In genomic region chr13:46617382-46617781, GRCh38 we compare ENCODE assay signal across 18 cellular contexts.
DNase-seq lines count a peak whose midpoint lies in the region; ATAC-seq and TF ChIP-seq lines count a peak whose summit lies in the region.
"Had no signal": no experiment of that assay in that cellular context is flagged by ENCODE, and none has a peak within 500 bp of the region (broad histone marks: within the 10 kb centered on the region; RNA-seq: fewer than 3 reads in every experiment).

No MANE protein-coding gene starts in this region.

- H3K27me3 ChIP-seq in esophagus (ENCODE audit: control insufficient read depth in 1 of 2, insufficient read depth in 2 of 2, low read length in 2 of 2) (no peaks in the 10 kb centered on the region), stomach smooth muscle (ENCODE audit: control insufficient read depth in 1 of 2, insufficient read depth in 2 of 2, low read length in 2 of 2) (no peaks in the 10 kb centered on the region)
- H3K27me3 ChIP-seq: MG63, tibial nerve had no signal

- peak overlapping the region; percentile 95 for H3K27ac Mint-ChIP-seq in mesothelial cell of epicardium
- H3K27ac Mint-ChIP-seq: activated naive CD4-positive, alpha-beta T cell treated with anti-CD3 and anti-CD28 coated beads, Interleukin-2, amount 50 U/mL, for 24 hours had no signal

- H3K27me3 Mint-ChIP-seq in mesothelial cell of epicardium (ENCODE audit: low read depth) = no peaks in the 10 kb centered on the region
- H3K27me3 Mint-ChIP-seq: activated naive CD4-positive, alpha-beta T cell treated with anti-CD3 and anti-CD28 coated beads, Interleukin-2, amount 50 U/mL, for 24 hours had no signal

- TF ChIP-seq CTCF in mesothelial cell of epicardium (IDR thresholded peaks at IDR 0.05; ENCODE audit: unreplicated experiment) = no peak

- H3K36me3 ChIP-seq in esophagus (ENCODE audit: control insufficient read depth in 2 of 2, insufficient read depth in 2 of 2, low read length in 1 of 2) = no peaks in the 10 kb centered on the region
- no peaks in the 10 kb centered on the region for H3K36me3 ChIP-seq in stomach smooth muscle (ENCODE audit: control insufficient read depth in 2 of 2, insufficient read depth in 2 of 2, low read length in 2 of 2)
- H3K36me3 ChIP-seq: MG63, tibial nerve had no signal

- peak; percentile 24 for DNase-seq in ELF-1 (ENCODE audit: low read depth, low spot score)
- DNase-seq in mesothelial cell of epicardium (ENCODE audit: low spot score in 2 of 2, unreplicated experiment in 2 of 2) = no peak
- DNase-seq in AG20443 (ENCODE audit: low spot score) = no peak
- no peak for DNase-seq in COLO668 (lab: John Stamatoyannopoulos, UW; ENCODE audit: unreplicated experiment)
- DNase-seq in GOT3 (lab: John Stamatoyannopoulos, UW) = no peak
- DNase-seq: AML-193; DMS79; effector CD4-positive, alpha-beta T cell; foreskin fibroblast; H9; MG63; NCI-H2171 had no signal

- H3K9me3 Mint-ChIP-seq in mesothelial cell of epicardium = no peaks in the 10 kb centered on the region
- H3K9me3 Mint-ChIP-seq: activated naive CD4-positive, alpha-beta T cell treated with anti-CD3 and anti-CD28 coated beads, Interleukin-2, amount 50 U/mL, for 24 hours; H9 had no signal

- H3K9ac ChIP-seq in stomach smooth muscle (ENCODE audit: low read length in 2 of 2) = no peak overlapping the region

- 66 to 70% methylated on average over 7 of the region's 7 CpGs for WGBS in esophagus, 2 donors

- no peaks in the 10 kb centered on the region for H3K36me3 Mint-ChIP-seq in mesothelial cell of epicardium
- H3K36me3 Mint-ChIP-seq: activated naive CD4-positive, alpha-beta T cell treated with anti-CD3 and anti-CD28 coated beads, Interleukin-2, amount 50 U/mL, for 24 hours had no signal

- H3K4me1 Mint-ChIP-seq in mesothelial cell of epicardium = peaks cover 77% of the 10 kb centered on the region

- H3K27ac ChIP-seq in esophagus (ENCODE audit: low read depth in 2 of 2, low read length in 1 of 2) = peak overlapping the region; percentile 8 to 46
- peak overlapping the region; percentile 82 for H3K27ac ChIP-seq in stomach smooth muscle (ENCODE audit: low read length)

- no peak overlapping the region for H3K4me3 ChIP-seq in esophagus (ENCODE audit: low read depth in 1 of 2, low read length in 2 of 2)
- H3K4me3 ChIP-seq in stomach smooth muscle (ENCODE audit: low read length in 2 of 2) = peak overlapping the region; percentile 40 to 54
- H3K4me3 ChIP-seq: MG63, tibial nerve had no signal

- H3K9me3 ChIP-seq in esophagus (ENCODE audit: control insufficient read depth in 2 of 2, insufficient read depth in 1 of 2, low read depth in 1 of 2, low read length in 1 of 2) (no peaks in the 10 kb centered on the region), stomach smooth muscle (ENCODE audit: control insufficient read depth in 2 of 2, low read length in 2 of 2) (no peaks in the 10 kb centered on the region)
- H3K9me3 ChIP-seq: MG63, tibial nerve had no signal

- peaks cover 0 to 6% of the 10 kb centered on the region in 2 donors for H3K4me1 ChIP-seq in esophagus (ENCODE audit: control insufficient read depth in 2 of 2, insufficient read depth in 2 of 2, low read length in 1 of 2)
- H3K4me1 ChIP-seq in stomach smooth muscle (ENCODE audit: control insufficient read depth, insufficient read depth, low read length) = peaks cover 38% of the 10 kb centered on the region

- ATAC-seq in GM21447 (IDR thresholded peaks at IDR 0.05; ENCODE audit: unreplicated experiment) = no peak
- ATAC-seq: activated CD4-positive, CD25-positive, alpha-beta regulatory T cell treated with anti-CD3 and anti-CD28 coated beads, Interleukin-2, amount 50 U/mL, for 24 hours had no signal

- H3K4me3 Mint-ChIP-seq in mesothelial cell of epicardium = no peak overlapping the region
- H3K4me3 Mint-ChIP-seq: activated naive CD4-positive, alpha-beta T cell treated with anti-CD3 and anti-CD28 coated beads, Interleukin-2, amount 50 U/mL, for 24 hours; H9 had no signal

Comparison
In these comparisons a context has a peak if more than half of its experiments do, and no peak if none do; other contexts are left out.
1. H3K4me3 ChIP-seq: peak in stomach smooth muscle (2 of 2); none in esophagus (0 of 2).